In the genomic region with DNA sequence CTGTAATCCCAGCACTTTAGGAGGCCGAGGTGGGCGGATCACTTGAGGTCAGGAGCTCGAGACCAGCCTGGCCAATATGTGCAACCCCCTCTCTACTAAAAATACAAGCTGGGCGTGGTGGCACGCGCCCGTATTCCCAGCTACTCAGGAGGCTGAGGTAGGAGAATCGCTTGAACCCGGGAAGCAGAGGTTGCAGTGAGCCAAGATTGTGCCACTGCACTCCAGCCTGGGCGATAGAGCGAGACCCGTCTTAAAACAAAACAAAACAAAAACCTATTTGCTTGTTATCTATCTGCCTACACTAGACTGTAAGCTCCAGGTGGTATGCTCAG, we compare ENCODE assay signal across 9 cellular contexts. TPM values are rescaled to one million over a fixed set of nuclear protein-coding genes. Genes with fewer than 3 reads are reported as not detected.
A peak's percentile ranks its signal among the peaks of the same experiment; 100 is the strongest.
DNase-seq lines count a peak whose midpoint lies in the region; ATAC-seq, FAIRE-seq and TF ChIP-seq lines count a peak whose summit lies in the region.
"Not testable (repeated sequence)": the region's sequence is repeated elsewhere in the genome, so short reads cannot be mapped to it uniquely, and the experiment has no call there.
"Had no signal": no experiment of that assay in that cellular context is flagged by ENCODE, and none has a peak within 500 bp of the region (broad histone marks: within the 10 kb centered on the region; RNA-seq: fewer than 3 reads in every experiment).

No MANE protein-coding gene starts in this region.

- ATAC-seq in activated T-cell treated with anti-CD3 and anti-CD28 coated beads, Interleukin-2, amount 50 U/mL, for 72 hours (replicated peaks in 1 of 2), result not testable (repeated sequence)

- H3K4me1 Mint-ChIP-seq in CD4-positive, alpha-beta memory T cell, result peaks cover 5 to 15% (median 8%) of the 10 kb centered on the region in 4 donors
- H3K4me1 Mint-ChIP-seq in activated T-cell treated with anti-CD3 and anti-CD28 coated beads, Interleukin-2, amount 50 U/mL, for 72 hours (ENCODE audit: low read depth); glutamatergic neuron (ENCODE audit: low read depth, unreplicated experiment): not testable (repeated sequence)

- not testable (repeated sequence) for H3K9me3 ChIP-seq in CD4-positive, alpha-beta memory T cell (ENCODE audit: control insufficient read depth in 1 of 2, low read length in 2 of 2); OCI-LY1 (ENCODE audit: low read length); prostate gland; thyroid gland

- H3K18ac ChIP-seq in mesendoderm (ENCODE audit: low read length), result not testable (repeated sequence)

- H2AK5ac ChIP-seq in mesendoderm (ENCODE audit: low read length), result not testable (repeated sequence)

- DNase-seq in CD4-positive, alpha-beta memory T cell; activated T-cell treated with anti-CD3 and anti-CD28 coated beads, Interleukin-2, amount 50 U/mL, for 72 hours; bronchial epithelial cell (ENCODE audit: low read depth); glutamatergic neuron; mesendoderm; prostate gland (ENCODE audit: low spot score); thyroid gland: not testable (repeated sequence)

- H3K9me3 Mint-ChIP-seq in CD4-positive, alpha-beta memory T cell; activated T-cell treated with anti-CD3 and anti-CD28 coated beads, Interleukin-2, amount 50 U/mL, for 72 hours: not testable (repeated sequence)
- H3K9me3 Mint-ChIP-seq in glutamatergic neuron (ENCODE audit: unreplicated experiment), result peaks cover 14% of the 10 kb centered on the region

- not testable (repeated sequence) for TF ChIP-seq POLR2A in prostate gland (IDR thresholded peaks at IDR 0.05); thyroid gland (IDR thresholded peaks at IDR 0.05)

- POLR2A ChIA-PET in CD4-positive, alpha-beta memory T cell (lab: Charles Lee; ENCODE audit: partially characterized antibody), result not testable (repeated sequence)

- H2BK15ac ChIP-seq in mesendoderm (replicated peaks; ENCODE audit: low read depth), result not testable (repeated sequence)

- not testable (repeated sequence) for H2AFZ ChIP-seq in OCI-LY1 (ENCODE audit: low read length)

- intact Hi-C loops in CD4-positive, alpha-beta memory T cell (cut with micrococcal nuclease); prostate gland (cut with DNase I); thyroid gland (cut with DNase I): not testable (repeated sequence)

- H3K56ac ChIP-seq in mesendoderm (ENCODE audit: low read length), result peak overlapping the region; percentile 71

- H3K4me2 ChIP-seq in OCI-LY1 (ENCODE audit: low read length), result peak overlapping the region; percentile 63
- H3K4me2 ChIP-seq in mesendoderm (ENCODE audit: low read length), result peak overlapping the region; percentile 10

- not testable (repeated sequence) for H3K4me1 ChIP-seq in CD4-positive, alpha-beta memory T cell (ENCODE audit: insufficient read depth, low read length); mesendoderm (ENCODE audit: control insufficient read depth, low read depth, low read length); prostate gland (replicated peaks); thyroid gland
- H3K4me1 ChIP-seq in OCI-LY1 (ENCODE audit: insufficient read depth, low read length, severe bottlenecking), result peaks cover 42% of the 10 kb centered on the region

- H3K79me1 ChIP-seq in mesendoderm (ENCODE audit: low read length), result not testable (repeated sequence)

- H3K4me3 Mint-ChIP-seq in CD4-positive, alpha-beta memory T cell, result peak overlapping the region; percentile 81 to 94 (median 88)
- H3K4me3 Mint-ChIP-seq in activated T-cell treated with anti-CD3 and anti-CD28 coated beads, Interleukin-2, amount 50 U/mL, for 72 hours, result peak overlapping the region; percentile 79 to 81
- H3K4me3 Mint-ChIP-seq in glutamatergic neuron (ENCODE audit: unreplicated experiment), result peak overlapping the region; percentile 79

- not testable (repeated sequence) for TF ChIP-seq CTCF in OCI-LY1 (IDR thresholded peaks at IDR 0.05; ENCODE audit: low read length); bronchial epithelial cell (IDR thresholded peaks at IDR 0.05; ENCODE audit: insufficient read depth, low read length, severe bottlenecking); glutamatergic neuron (IDR thresholded peaks at IDR 0.05; ENCODE audit: partially characterized antibody, unreplicated experiment); prostate gland (IDR thresholded peaks at IDR 0.05); thyroid gland (IDR thresholded peaks at IDR 0.05)

- H3K79me2 ChIP-seq in OCI-LY1 (ENCODE audit: insufficient read depth, low read length); mesendoderm (ENCODE audit: control insufficient read depth, insufficient read depth, low read length): not testable (repeated sequence)

- H3K9me2 ChIP-seq in OCI-LY1 (ENCODE audit: low read depth, low read length), result not testable (repeated sequence)

- peak overlapping the region in 5 of 7 donors; percentile 16 to 87 (median 42) for H3K27ac Mint-ChIP-seq in CD4-positive, alpha-beta memory T cell
- H3K27ac Mint-ChIP-seq in activated T-cell treated with anti-CD3 and anti-CD28 coated beads, Interleukin-2, amount 50 U/mL, for 72 hours; glutamatergic neuron (ENCODE audit: unreplicated experiment): not testable (repeated sequence)

- peaks cover 24 to 25% of the 10 kb centered on the region in 2 donors for H3K27me3 Mint-ChIP-seq in CD4-positive, alpha-beta memory T cell
- H3K27me3 Mint-ChIP-seq in activated T-cell treated with anti-CD3 and anti-CD28 coated beads, Interleukin-2, amount 50 U/mL, for 72 hours (ENCODE audit: low read depth), result peaks cover 31% of the 10 kb centered on the region
- H3K27me3 Mint-ChIP-seq in glutamatergic neuron (ENCODE audit: unreplicated experiment), result peaks cover 11% of the 10 kb centered on the region

- H4K8ac ChIP-seq in mesendoderm (ENCODE audit: low read depth, low read length), result not testable (repeated sequence)

- not testable (repeated sequence) for H2BK5ac ChIP-seq in mesendoderm (ENCODE audit: low read length)

- no CpG with 5 or more reads among the region's 12 CpGs for WGBS in mesendoderm (ENCODE audit: extremely low coverage, insufficient coverage, low lambda C conversion rate)
- WGBS in prostate gland, result 32% methylated on average over 12 of the region's 12 CpGs
- WGBS in thyroid gland, 2 donors, result 41 to 45% methylated on average over 12 of the region's 12 CpGs

- not testable (repeated sequence) for H3K36me3 Mint-ChIP-seq in CD4-positive, alpha-beta memory T cell; activated T-cell treated with anti-CD3 and anti-CD28 coated beads, Interleukin-2, amount 50 U/mL, for 72 hours (ENCODE audit: insufficient read depth in 2 of 2); glutamatergic neuron (ENCODE audit: unreplicated experiment)

- not testable (repeated sequence) for H3K4ac ChIP-seq in mesendoderm (ENCODE audit: low read depth, low read length)

- not testable (repeated sequence) for H3K36me3 ChIP-seq in CD4-positive, alpha-beta memory T cell (ENCODE audit: insufficient read depth, low read length); OCI-LY1 (ENCODE audit: insufficient read depth, low read length); bronchial epithelial cell (ENCODE audit: control insufficient read depth, insufficient read depth, low read length); mesendoderm (ENCODE audit: control insufficient read depth, insufficient read depth, low read length); prostate gland; thyroid gland

- not testable (repeated sequence) for H2BK120ac ChIP-seq in mesendoderm (ENCODE audit: low read depth, low read length)

- not testable (repeated sequence) for H4K20me1 ChIP-seq in OCI-LY1 (ENCODE audit: insufficient read depth, low read length)

- H3F3A ChIP-seq in OCI-LY1 (ENCODE audit: insufficient read depth, low read length), result not testable (repeated sequence)

- peak overlapping the region; percentile 46; the same call in 1 of the 2 replicates for H3K9ac ChIP-seq in OCI-LY1 (ENCODE audit: low read length)
- peak overlapping the region; percentile 50 for H3K9ac ChIP-seq in mesendoderm (ENCODE audit: low read length)

- H3K4me3 ChIP-seq in CD4-positive, alpha-beta memory T cell (ENCODE audit: low read length in 2 of 2), result peak overlapping the region in 1 of 2 donors; percentile 40
- H3K4me3 ChIP-seq in OCI-LY1 (ENCODE audit: low read depth, low read length, poor library complexity, severe bottlenecking) (peak overlapping the region; percentile 61), bronchial epithelial cell (ENCODE audit: low read depth, low read length) (peak overlapping the region; percentile 21), prostate gland (peak overlapping the region; percentile 3 to 19), thyroid gland (replicated peaks in 1 of 3) (peak overlapping the region in 2 of 3 donors; percentile 6 to 18)
- H3K4me3 ChIP-seq in mesendoderm (ENCODE audit: low read length), result not testable (repeated sequence)

- CTCF ChIA-PET in CD4-positive, alpha-beta memory T cell (lab: Charles Lee; ENCODE audit: partially characterized antibody), result interaction anchor here (0.8 to 1.5 kb wide), 3 partner anchors 11 to 1849 kb away, joined by 4 to 5 read pairs (median 4); no protein-coding TSS in a partner anchor

- not testable (repeated sequence) for H3K27me3 ChIP-seq in CD4-positive, alpha-beta memory T cell (ENCODE audit: insufficient read depth, low read length); OCI-LY1 (ENCODE audit: insufficient read depth, low read length); bronchial epithelial cell (ENCODE audit: control insufficient read depth, insufficient read depth, low read length); mesendoderm (ENCODE audit: insufficient read depth, low read length, poor library complexity); prostate gland (replicated peaks; ENCODE audit: insufficient read depth); thyroid gland

- H3K27ac ChIP-seq in CD4-positive, alpha-beta memory T cell (ENCODE audit: low read depth, low read length); OCI-LY1 (ENCODE audit: low read depth, low read length, poor library complexity, severe bottlenecking); mesendoderm (ENCODE audit: low read depth, low read length); prostate gland; thyroid gland: not testable (repeated sequence)

- not testable (repeated sequence) for H3K23ac ChIP-seq in mesendoderm (ENCODE audit: low read length)

- FAIRE-seq in bronchial epithelial cell (lab: Jason Lieb, UNC), result not testable (repeated sequence)

- not testable (repeated sequence) for H4K5ac ChIP-seq in mesendoderm (ENCODE audit: low read length)

RNA-seq across cellular contexts. Expression of a gene that starts 22.5 kb away (rescaled TPM):
- not detected for total RNA-seq in CD4-positive, alpha-beta memory T cell
- not detected for polyA plus RNA-seq in CD4-positive, alpha-beta memory T cell
- not detected for total RNA-seq in activated T-cell treated with anti-CD3 and anti-CD28 coated beads, Interleukin-2, amount 50 U/mL, for 72 hours
- total RNA-seq in bronchial epithelial cell, result under 0.01 and 0.13 TPM in 2 replicates
- 8.0 TPM for total RNA-seq in glutamatergic neuron (ENCODE audit: unreplicated experiment)
- 0.28 TPM for polyA plus RNA-seq in mesendoderm (2013, experiment 1 of 2)
- 0.29 TPM for polyA plus RNA-seq in mesendoderm (2013, experiment 2 of 2)
- 1 to 10 TPM; 1.0 to 10.0 TPM for total RNA-seq in prostate gland
- 10 to 100 TPM; 17.2 to 28.1 (median 23.6) TPM for total RNA-seq in thyroid gland
- total RNA-seq: LHCN-M2 had no signal
